2 cellular contexts compared by ENCODE assay signal in genomic region chr20:7416382-7416781, GRCh38.
A peak's percentile ranks its signal among the peaks of the same experiment; 100 is the strongest.
TF ChIP-seq lines count a peak whose summit lies in the region.

No MANE protein-coding gene starts in this region.

TF ChIP-seq in HepG2, 621 proteins besides CTCF, POLR2A, EP300 and RAD21:
- no peak for TF ChIP-seq NCOA1 (CRISPR knock-in tag; IDR thresholded peaks at IDR 0.05)
- TF ChIP-seq KDM2A (CRISPR knock-in tag; IDR thresholded peaks at IDR 0.05; ENCODE audit: borderline replicate concordance, low read depth), result no peak
- no peak for TF ChIP-seq HOXA5 (CRISPR knock-in tag; IDR thresholded peaks at IDR 0.05)
- TF ChIP-seq, protein P1, sequence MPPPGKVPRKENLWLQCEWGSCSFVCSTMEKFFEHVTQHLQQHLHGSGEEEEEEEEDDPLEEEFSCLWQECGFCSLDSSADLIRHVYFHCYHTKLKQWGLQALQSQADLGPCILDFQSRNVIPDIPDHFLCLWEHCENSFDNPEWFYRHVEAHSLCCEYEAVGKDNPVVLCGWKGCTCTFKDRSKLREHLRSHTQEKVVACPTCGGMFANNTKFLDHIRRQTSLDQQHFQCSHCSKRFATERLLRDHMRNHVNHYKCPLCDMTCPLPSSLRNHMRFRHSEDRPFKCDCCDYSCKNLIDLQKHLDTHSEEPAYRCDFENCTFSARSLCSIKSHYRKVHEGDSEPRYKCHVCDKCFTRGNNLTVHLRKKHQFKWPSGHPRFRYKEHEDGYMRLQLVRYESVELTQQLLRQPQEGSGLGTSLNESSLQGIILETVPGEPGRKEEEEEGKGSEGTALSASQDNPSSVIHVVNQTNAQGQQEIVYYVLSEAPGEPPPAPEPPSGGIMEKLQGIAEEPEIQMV (CRISPR knock-in tag; IDR thresholded peaks at IDR 0.05; ENCODE audit: low read depth), result no peak
- TF ChIP-seq MAFF (IDR thresholded peaks at IDR 0.05; ENCODE audit: low read depth, low read length), result peak; percentile 98
- TF ChIP-seq MAFK (conservative IDR thresholded peaks at IDR 0.05 in 1 of 2, IDR thresholded peaks at IDR 0.05 in 1 of 2; ENCODE audit: low read length in 2 of 2), result peak; percentile 98 to 99
- no peak for TF ChIP-seq ZNF34 (CRISPR knock-in tag; IDR thresholded peaks at IDR 0.05; ENCODE audit: borderline replicate concordance)
- TF ChIP-seq, protein P2, sequence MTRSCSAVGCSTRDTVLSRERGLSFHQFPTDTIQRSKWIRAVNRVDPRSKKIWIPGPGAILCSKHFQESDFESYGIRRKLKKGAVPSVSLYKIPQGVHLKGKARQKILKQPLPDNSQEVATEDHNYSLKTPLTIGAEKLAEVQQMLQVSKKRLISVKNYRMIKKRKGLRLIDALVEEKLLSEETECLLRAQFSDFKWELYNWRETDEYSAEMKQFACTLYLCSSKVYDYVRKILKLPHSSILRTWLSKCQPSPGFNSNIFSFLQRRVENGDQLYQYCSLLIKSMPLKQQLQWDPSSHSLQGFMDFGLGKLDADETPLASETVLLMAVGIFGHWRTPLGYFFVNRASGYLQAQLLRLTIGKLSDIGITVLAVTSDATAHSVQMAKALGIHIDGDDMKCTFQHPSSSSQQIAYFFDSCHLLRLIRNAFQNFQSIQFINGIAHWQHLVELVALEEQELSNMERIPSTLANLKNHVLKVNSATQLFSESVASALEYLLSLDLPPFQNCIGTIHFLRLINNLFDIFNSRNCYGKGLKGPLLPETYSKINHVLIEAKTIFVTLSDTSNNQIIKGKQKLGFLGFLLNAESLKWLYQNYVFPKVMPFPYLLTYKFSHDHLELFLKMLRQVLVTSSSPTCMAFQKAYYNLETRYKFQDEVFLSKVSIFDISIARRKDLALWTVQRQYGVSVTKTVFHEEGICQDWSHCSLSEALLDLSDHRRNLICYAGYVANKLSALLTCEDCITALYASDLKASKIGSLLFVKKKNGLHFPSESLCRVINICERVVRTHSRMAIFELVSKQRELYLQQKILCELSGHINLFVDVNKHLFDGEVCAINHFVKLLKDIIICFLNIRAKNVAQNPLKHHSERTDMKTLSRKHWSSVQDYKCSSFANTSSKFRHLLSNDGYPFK (CRISPR knock-in tag; IDR thresholded peaks at IDR 0.05; ENCODE audit: borderline replicate concordance), result no peak
TF ChIP-seq in HepG2: peak in this region for 2.

TF ChIP-seq in H1, 55 proteins besides CTCF, POLR2A, EP300 and RAD21:
- no peak for TF ChIP-seq RBBP5 (IDR thresholded peaks at IDR 0.05; ENCODE audit: borderline replicate concordance, low read depth, low read length)
- TF ChIP-seq MAFK (IDR thresholded peaks at IDR 0.05; ENCODE audit: low read depth, low read length), result peak; percentile 65; the same call in 1 of the 2 replicates
